ENCODE assay signal across 21 cellular contexts in genomic region chr2:115771516-115771915, GRCh38.
DNase-seq lines count a peak whose midpoint lies in the region; ATAC-seq and TF ChIP-seq lines count a peak whose summit lies in the region.
"Had no signal": no experiment of that assay in that cellular context is flagged by ENCODE, and none has a peak within 500 bp of the region (broad histone marks: within the 10 kb centered on the region; RNA-seq: fewer than 3 reads in every experiment).

No MANE protein-coding gene starts in this region.

- H2BK20ac ChIP-seq in H9 (ENCODE audit: low read depth, low read length, poor library complexity, severe bottlenecking): no peak overlapping the region

- H3K36me3 Mint-ChIP-seq in Calu3 (ENCODE audit: insufficient read depth, unreplicated experiment): no peaks in the 10 kb centered on the region
- no peaks in the 10 kb centered on the region for H3K36me3 Mint-ChIP-seq in H9 (ENCODE audit: insufficient read depth in 1 of 3, low read depth in 3 of 3)
- H3K36me3 Mint-ChIP-seq: CD14-positive monocyte; CD8-positive, alpha-beta memory T cell had no signal

- H3K27ac ChIP-seq in right atrium auricular region (no peak overlapping the region), heart left ventricle (no peak overlapping the region), H9 (ENCODE audit: insufficient read length, low read depth, low read length) (no peak overlapping the region)
- H3K27ac ChIP-seq: A549; BLaER1 treated with 17β-estradiol and CSF1 and Interleukin-3, amounts not matched to agents 10 nM and 100 nM had no signal

- no peak overlapping the region for H4K8ac ChIP-seq in H9 (replicated peaks; ENCODE audit: insufficient read length, low read depth, low read length)

- H3K23me2 ChIP-seq in H9 (ENCODE audit: insufficient read length, low read depth, low read length, poor library complexity, severe bottlenecking): no peaks in the 10 kb centered on the region

- H3K4me1 Mint-ChIP-seq in Calu3 (ENCODE audit: low read depth, unreplicated experiment) (no peaks in the 10 kb centered on the region), H9 (peaks cover 0 to 6% of the 10 kb centered on the region in 2 experiments; a peak in 1 of 4 replicates)
- H3K4me1 Mint-ChIP-seq: CD14-positive monocyte; CD8-positive, alpha-beta memory T cell had no signal

- 42 to 61% (median 51%) methylated on average over 3 of the region's 3 CpGs for WGBS in heart left ventricle, 4 donors
- WGBS in H9 (ENCODE audit: extremely low coverage, insufficient read length, low lambda C conversion rate): no CpG with 5 or more reads among the region's 3 CpGs

- intact Hi-C loops in Right ventricle myocardium superior (cut with DNase I) (no loop called here), heart left ventricle (cut with DNase I) (no loop called here), left ventricle myocardium superior (cut with micrococcal nuclease) (no loop called here), Calu3 (cut with micrococcal nuclease; ENCODE audit: unreplicated experiment) (no loop called here)

- H3K9me3 Mint-ChIP-seq in Calu3 (ENCODE audit: low read depth, unreplicated experiment): peaks cover 5% of the 10 kb centered on the region
- no peaks in the 10 kb centered on the region for H3K9me3 Mint-ChIP-seq in H9

- H3K27ac Mint-ChIP-seq in Calu3 (ENCODE audit: unreplicated experiment): no peak overlapping the region
- 0 out of 7 replicates have a peak overlapping the region, but pooled peaks of 1 of the 3 experiments have one; percentile 26 for H3K27ac Mint-ChIP-seq in H9
- H3K27ac Mint-ChIP-seq: CD14-positive monocyte; CD4-positive, alpha-beta T cell; CD8-positive, alpha-beta memory T cell; HFFc6 had no signal

- H3K14ac ChIP-seq in H9 (ENCODE audit: insufficient read depth, low read length): no peak overlapping the region

- no peak overlapping the region for H3T11ph ChIP-seq in H9 (ENCODE audit: low read length)

- no peak overlapping the region for H3K4me3 ChIP-seq in right atrium auricular region
- H3K4me3 ChIP-seq in heart left ventricle: no peak overlapping the region
- H3K4me3 ChIP-seq: A549; BLaER1 treated with 17β-estradiol and CSF1 and Interleukin-3, amounts not matched to agents 10 nM and 100 nM; HAP-1 had no signal

- no peak overlapping the region for H3K18ac ChIP-seq in H9 (ENCODE audit: insufficient read length, low read depth, low read length)

- H3K9me3 ChIP-seq in right atrium auricular region (no peaks in the 10 kb centered on the region), heart left ventricle (no peaks in the 10 kb centered on the region), H9 (ENCODE audit: control insufficient read depth, low read depth, low read length) (no peaks in the 10 kb centered on the region)
- H3K9me3 ChIP-seq: A549; BE2C; BLaER1 treated with 17β-estradiol and CSF1 and Interleukin-3, amounts not matched to agents 10 nM and 100 nM; HAP-1 had no signal

- H3K9ac ChIP-seq in H9 (ENCODE audit: extremely low read depth, insufficient read length, low read length): no peak overlapping the region
- H3K9ac ChIP-seq: BLaER1 treated with 17β-estradiol and CSF1 and Interleukin-3, amounts not matched to agents 10 nM and 100 nM had no signal

- H2BK15ac ChIP-seq in H9 (ENCODE audit: low read depth, low read length): no peak overlapping the region

- H3K4me2 ChIP-seq in H9 (ENCODE audit: insufficient read depth, insufficient read length, low read length): no peak overlapping the region
- H3K4me2 ChIP-seq: A549; BLaER1 treated with 17β-estradiol and CSF1 and Interleukin-3, amounts not matched to agents 10 nM and 100 nM had no signal

- no peak overlapping the region for H2BK12ac ChIP-seq in H9 (ENCODE audit: insufficient read length, low read depth, low read length)

- no peaks in the 10 kb centered on the region for H3K79me1 ChIP-seq in H9 (ENCODE audit: insufficient read depth, low read depth, low read length, poor library complexity, severe bottlenecking)

- no peaks in the 10 kb centered on the region for H4K20me1 ChIP-seq in H9 (ENCODE audit: control insufficient read depth, insufficient read depth, insufficient read length)
- H4K20me1 ChIP-seq: BLaER1 treated with 17β-estradiol and CSF1 and Interleukin-3, amounts not matched to agents 10 nM and 100 nM had no signal

- H2BK5ac ChIP-seq in H9 (ENCODE audit: insufficient read length, low read length): no peak overlapping the region

- H3K27me3 Mint-ChIP-seq in Calu3 (ENCODE audit: unreplicated experiment) (no peaks in the 10 kb centered on the region), H9 (ENCODE audit: low read depth) (no peaks in the 10 kb centered on the region)
- H3K27me3 Mint-ChIP-seq: CD4-positive, alpha-beta T cell; CD8-positive, alpha-beta memory T cell had no signal

- TF ChIP-seq POLR2A in heart left ventricle (IDR thresholded peaks at IDR 0.05): no peak

- H2AK5ac ChIP-seq in H9 (ENCODE audit: insufficient read length, low read length): no peak overlapping the region

- H3K4me3 Mint-ChIP-seq in Calu3 (ENCODE audit: low read depth, unreplicated experiment) (no peak overlapping the region), H9 (no peak overlapping the region)
- H3K4me3 Mint-ChIP-seq: CD14-positive monocyte; CD4-positive, alpha-beta T cell; CD8-positive, alpha-beta memory T cell; HFFc6 had no signal

- no peak overlapping the region for H4K5ac ChIP-seq in H9 (ENCODE audit: insufficient read length, low read depth, low read length)

- H2BK120ac ChIP-seq in H9 (ENCODE audit: low read depth, low read length, poor library complexity, severe bottlenecking): no peak overlapping the region

- TF ChIP-seq CTCF in right atrium auricular region (IDR thresholded peaks at IDR 0.05): no peak
- no peak for TF ChIP-seq CTCF in heart left ventricle (IDR thresholded peaks at IDR 0.05)
- TF ChIP-seq CTCF in Calu3 (IDR thresholded peaks at IDR 0.05; ENCODE audit: unreplicated experiment): no peak
- TF ChIP-seq CTCF in H9 (conservative IDR thresholded peaks at IDR 0.05): no peak

- BruUV-seq in Calu3 (replicated peaks; lab: Mats Ljungman, UMichigan): no TSS peak

- no peaks in the 10 kb centered on the region for H3K36me3 ChIP-seq in right atrium auricular region
- no peaks in the 10 kb centered on the region for H3K36me3 ChIP-seq in heart left ventricle
- H3K36me3 ChIP-seq: BE2C; BLaER1 treated with 17β-estradiol and CSF1 and Interleukin-3, amounts not matched to agents 10 nM and 100 nM; HAP-1 had no signal

- DNase-seq in Right ventricle myocardium superior (peak; percentile 41), right atrium auricular region (ENCODE audit: low spot score) (no peak), heart left ventricle (peak in 4 of 5 donors; percentile 7 to 51 (median 32)), left ventricle myocardium superior (peak; percentile 55), Calu3 (no peak), H9 (no peak)
- DNase-seq: 8988T; ACHN; AML-193; BE2C; CD4-positive, alpha-beta T cell; CD8-positive, alpha-beta memory T cell; DMS53; DMS79 treated with DMSO at 0.1 percent for 48 hours; GF-D8; HFFc6 had no signal

- H3K79me2 ChIP-seq in H9 (ENCODE audit: insufficient read depth, low read length): no peaks in the 10 kb centered on the region

- CTCF ChIA-PET in Calu3 (lab: Charles Lee): no interaction called here

- ATAC-seq in Right ventricle myocardium superior (ENCODE audit: poor library complexity) (peak; percentile 96), heart left ventricle (peak; percentile 86 to 96 (median 92)), left ventricle myocardium superior (peak; percentile 97), HG03025 (IDR thresholded peaks at IDR 0.05; ENCODE audit: low FRiP score, unreplicated experiment) (no peak)
- ATAC-seq: A549 had no signal

- no peak overlapping the region for H3K4ac ChIP-seq in H9 (ENCODE audit: low read depth, low read length)

- no peak overlapping the region for H2AFZ ChIP-seq in H9 (ENCODE audit: low read length)

- H3K27me3 ChIP-seq in right atrium auricular region (no peaks in the 10 kb centered on the region), heart left ventricle (no peaks in the 10 kb centered on the region), H9 (ENCODE audit: insufficient read depth, low read length) (no peaks in the 10 kb centered on the region)
- H3K27me3 ChIP-seq: BE2C; BLaER1 treated with 17β-estradiol and CSF1 and Interleukin-3, amounts not matched to agents 10 nM and 100 nM had no signal

- no peak overlapping the region for H4K91ac ChIP-seq in H9 (ENCODE audit: insufficient read length, low read depth, low read length)

- H3K56ac ChIP-seq in H9 (ENCODE audit: insufficient read length, low read depth, low read length): no peak overlapping the region

- H3K4me1 ChIP-seq in right atrium auricular region: no peaks in the 10 kb centered on the region
- H3K4me1 ChIP-seq in heart left ventricle: peaks cover 0 to 8% (median 0%) of the 10 kb centered on the region in 12 donors
- H3K4me1 ChIP-seq in H9 (ENCODE audit: insufficient read depth, low read length): no peaks in the 10 kb centered on the region
- H3K4me1 ChIP-seq: A549; BE2C; BLaER1 treated with 17β-estradiol and CSF1 and Interleukin-3, amounts not matched to agents 10 nM and 100 nM had no signal

- no peak overlapping the region for H3K23ac ChIP-seq in H9 (ENCODE audit: insufficient read length, low read depth, low read length)

Comparison
In these comparisons a context has a peak if more than half of its experiments do, and no peak if none do; other contexts are left out.
1. DNase-seq: peak in Right ventricle myocardium superior (single experiment), heart left ventricle (4 of 5) and left ventricle myocardium superior (single experiment); none in right atrium auricular region (single experiment), Calu3 (single experiment) and H9 (single experiment).